In the genomic region with DNA sequence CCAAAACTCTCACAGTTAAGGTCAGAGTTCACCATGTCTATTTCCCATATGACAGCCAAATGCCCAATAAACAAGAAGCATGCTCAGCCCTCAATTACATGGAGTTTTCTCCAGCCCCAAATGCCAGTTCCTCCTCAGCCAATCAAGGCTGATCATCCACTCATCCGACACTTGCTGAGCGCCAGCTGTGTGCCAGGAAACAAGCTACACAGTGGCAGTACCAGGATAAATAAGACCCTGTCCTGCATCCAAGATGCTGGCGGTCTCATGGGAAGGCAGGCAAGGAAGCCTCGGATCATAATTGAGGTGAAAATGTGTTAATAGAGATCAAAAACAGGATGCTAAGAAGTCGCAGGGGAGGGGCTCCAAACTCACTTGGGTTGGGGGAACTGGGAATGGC, we compare ENCODE assay signal across 29 cellular contexts. TPM values are rescaled to one million over a fixed set of nuclear protein-coding genes. Genes with fewer than 3 reads are reported as not detected.
A peak's percentile ranks its signal among the peaks of the same experiment; 100 is the strongest.
DNase-seq lines count a peak whose midpoint lies in the region; ATAC-seq and TF ChIP-seq lines count a peak whose summit lies in the region.
"Had no signal": no experiment of that assay in that cellular context is flagged by ENCODE, and none has a peak within 500 bp of the region (broad histone marks: within the 10 kb centered on the region; RNA-seq: fewer than 3 reads in every experiment).

No MANE protein-coding gene starts in this region.

- TF ChIP-seq CTCF in upper lobe of left lung (IDR thresholded peaks at IDR 0.05), result no peak
- no peak for TF ChIP-seq CTCF in GM13977 (IDR thresholded peaks at IDR 0.05; ENCODE audit: extremely low read depth, insufficient read depth, missing control alignments)

- H3K36me3 ChIP-seq in upper lobe of left lung, result peaks cover 10 to 40% (median 21%) of the 10 kb centered on the region in 4 donors

- no peak for ATAC-seq in activated naive CD4-positive, alpha-beta T cell treated with anti-CD3 and anti-CD28 coated beads, Interleukin-2, amount 50 U/mL, for 72 hours
- ATAC-seq in memory B cell (ENCODE audit: low read depth) (no peak), upper lobe of left lung (ENCODE audit: low FRiP score in 2 of 2) (no peak), HG03039 (IDR thresholded peaks at IDR 0.05; ENCODE audit: unreplicated experiment) (no peak)
- ATAC-seq: body of pancreas; CD8-positive, alpha-beta T cell; mucosa of descending colon; T-cell; upper lobe of right lung had no signal

- H3K27ac Mint-ChIP-seq in activated naive CD4-positive, alpha-beta T cell treated with anti-CD3 and anti-CD28 coated beads, Interleukin-2, amount 50 U/mL, for 72 hours, result peak overlapping the region; percentile 56 to 100
- peak overlapping the region; percentile 88 for H3K27ac Mint-ChIP-seq in activated T-helper 2 cell treated with anti-CD3 and anti-CD28 coated beads, Interferon-gamma antibody, Interleukin-2, Interleukin-4, amounts not matched to agents 10 μg/mL and 5 μg/mL and 100 μg/mL, durations not matched to agents 14 hours and 24 hours and 36 hours
- H3K27ac Mint-ChIP-seq in memory B cell, result peak overlapping the region; percentile 89
- H3K27ac Mint-ChIP-seq: T-cell had no signal

- H3K4me3 Mint-ChIP-seq in activated T-helper 2 cell treated with anti-CD3 and anti-CD28 coated beads, Interferon-gamma antibody, Interleukin-2, Interleukin-4, amounts not matched to agents 10 μg/mL and 5 μg/mL and 100 μg/mL, durations not matched to agents 14 hours and 24 hours and 36 hours (ENCODE audit: low read depth), result no peak overlapping the region
- H3K4me3 Mint-ChIP-seq in memory B cell, result no peak overlapping the region
- H3K4me3 Mint-ChIP-seq: CD8-positive, alpha-beta T cell had no signal

- intact Hi-C loops in activated T-helper 2 cell treated with anti-CD3 and anti-CD28 coated beads, Interferon-gamma antibody, Interleukin-2, Interleukin-4, amounts not matched to agents 10 μg/mL and 5 μg/mL and 100 μg/mL, durations not matched to agents 14 hours and 24 hours and 36 hours (cut with micrococcal nuclease), result loop anchor here (5.0 kb wide), 1 partner anchor 399 kb away; a partner anchor contains a TSS

- no peak for DNase-seq in activated naive CD4-positive, alpha-beta T cell treated with anti-CD3 and anti-CD28 coated beads, Interleukin-2, amount 50 U/mL, for 72 hours (ENCODE audit: low spot score in 2 of 2)
- no peak for DNase-seq in activated naive CD4-positive, alpha-beta T cell (lab: John Stamatoyannopoulos, UW)
- DNase-seq in activated T-helper 2 cell treated with anti-CD3 and anti-CD28 coated beads, Interferon-gamma antibody, Interleukin-2, Interleukin-4, amounts not matched to agents 10 μg/mL and 5 μg/mL and 100 μg/mL, durations not matched to agents 14 hours and 24 hours and 36 hours (ENCODE audit: low spot score), result no peak
- DNase-seq in memory B cell (ENCODE audit: low spot score in 2 of 2), result no peak
- DNase-seq in upper lobe of left lung, result no peak
- no peak for DNase-seq in NCI-H2081 (lab: John Stamatoyannopoulos, UW)
- no peak for DNase-seq in GM13977 (ENCODE audit: low spot score)
- DNase-seq: activated CD4-positive, alpha-beta T cell treated with anti-CD3 and anti-CD28 coated beads for 1 hour; activated CD8-positive, alpha-beta memory T cell treated with anti-CD3 and anti-CD28 coated beads, Interleukin-2, amount 50 U/mL, for 4 hours; activated naive CD4-positive, alpha-beta T cell treated with anti-CD3 and anti-CD28 coated beads, Interleukin-2, amount 50 U/mL, for 16 hours; body of pancreas; CD8-positive, alpha-beta T cell; effector CD8-positive, alpha-beta T cell; GDM1; KG1; mucosa of descending colon; NCI-H1436; NCI-H526; SJCRH30; stimulated activated naive CD4-positive, alpha-beta T cell treated with Interleukin-2 at 50 U/mL for 16 hours; T-cell; upper lobe of right lung had no signal

- H3K27ac ChIP-seq in upper lobe of left lung, result peak overlapping the region in 3 of 4 donors; percentile 14 to 89 (median 80)
- H3K27ac ChIP-seq: body of pancreas, esophagus muscularis mucosa, SJCRH30 had no signal

- 84 to 85% methylated on average over 5 of the region's 5 CpGs for WGBS in upper lobe of left lung, 2 donors

- H3K4me1 Mint-ChIP-seq in activated T-helper 2 cell treated with anti-CD3 and anti-CD28 coated beads, Interferon-gamma antibody, Interleukin-2, Interleukin-4, amounts not matched to agents 10 μg/mL and 5 μg/mL and 100 μg/mL, durations not matched to agents 14 hours and 24 hours and 36 hours (ENCODE audit: low read depth), result peaks cover 64% of the 10 kb centered on the region
- H3K4me1 Mint-ChIP-seq in memory B cell, result peaks cover 39% of the 10 kb centered on the region

- no peak overlapping the region for H3K4me3 ChIP-seq in upper lobe of left lung
- H3K4me3 ChIP-seq: body of pancreas, esophagus muscularis mucosa, mucosa of descending colon, SJCRH30, smooth muscle cell, upper lobe of right lung had no signal

- no peak for TF ChIP-seq EP300 in upper lobe of left lung (IDR thresholded peaks at IDR 0.05)

- no peak for TF ChIP-seq POLR2A in upper lobe of left lung (IDR thresholded peaks at IDR 0.05)

- no peaks in the 10 kb centered on the region for H3K27me3 ChIP-seq in upper lobe of left lung
- H3K27me3 ChIP-seq: body of pancreas, esophagus muscularis mucosa, SJCRH30, upper lobe of right lung had no signal

- in situ Hi-C loops in GM13977 (cut with MboI; ENCODE audit: low pct_unique_long_range_greater_than_20kb, low sequenced_read_pairs, unreplicated experiment), result no loop called here

- H3K36me3 Mint-ChIP-seq in activated naive CD4-positive, alpha-beta T cell treated with anti-CD3 and anti-CD28 coated beads, Interleukin-2, amount 50 U/mL, for 72 hours, result peaks cover 29 to 57% of the 10 kb centered on the region in 2 donors
- H3K36me3 Mint-ChIP-seq in activated T-helper 2 cell treated with anti-CD3 and anti-CD28 coated beads, Interferon-gamma antibody, Interleukin-2, Interleukin-4, amounts not matched to agents 10 μg/mL and 5 μg/mL and 100 μg/mL, durations not matched to agents 14 hours and 24 hours and 36 hours (ENCODE audit: low read depth), result peaks cover 74% of the 10 kb centered on the region
- H3K36me3 Mint-ChIP-seq in memory B cell, result peaks cover 19% of the 10 kb centered on the region

- peaks cover 40 to 55% (median 51%) of the 10 kb centered on the region in 4 donors for H3K4me1 ChIP-seq in upper lobe of left lung
- H3K4me1 ChIP-seq: SJCRH30 had no signal

- H3K9me3 Mint-ChIP-seq in activated naive CD4-positive, alpha-beta T cell treated with anti-CD3 and anti-CD28 coated beads, Interleukin-2, amount 50 U/mL, for 72 hours, result no peaks in the 10 kb centered on the region
- no peaks in the 10 kb centered on the region for H3K9me3 Mint-ChIP-seq in activated T-helper 2 cell treated with anti-CD3 and anti-CD28 coated beads, Interferon-gamma antibody, Interleukin-2, Interleukin-4, amounts not matched to agents 10 μg/mL and 5 μg/mL and 100 μg/mL, durations not matched to agents 14 hours and 24 hours and 36 hours
- H3K9me3 Mint-ChIP-seq in memory B cell, result no peaks in the 10 kb centered on the region
- H3K9me3 Mint-ChIP-seq: CD8-positive, alpha-beta T cell; T-cell had no signal

- H3K9me3 ChIP-seq in upper lobe of left lung, result no peaks in the 10 kb centered on the region
- H3K9me3 ChIP-seq: body of pancreas, esophagus muscularis mucosa, mucosa of descending colon, SJCRH30, upper lobe of right lung had no signal

- no peaks in the 10 kb centered on the region for H3K27me3 Mint-ChIP-seq in activated T-helper 2 cell treated with anti-CD3 and anti-CD28 coated beads, Interferon-gamma antibody, Interleukin-2, Interleukin-4, amounts not matched to agents 10 μg/mL and 5 μg/mL and 100 μg/mL, durations not matched to agents 14 hours and 24 hours and 36 hours (ENCODE audit: low read depth)
- no peaks in the 10 kb centered on the region for H3K27me3 Mint-ChIP-seq in memory B cell
- H3K27me3 Mint-ChIP-seq: T-cell had no signal

RNA-seq across cellular contexts. Expression of a gene that starts 7.7 kb away (rescaled TPM):
- total RNA-seq in activated naive CD4-positive, alpha-beta T cell treated with anti-CD3 and anti-CD28 coated beads, Interleukin-2, amount 50 U/mL, for 72 hours, result 10 to 100 TPM; 44.7 to 54.9 TPM
- 65.7 and 67.8 TPM in 2 replicates for total RNA-seq in activated T-helper 2 cell treated with anti-CD3 and anti-CD28 coated beads, Interferon-gamma antibody, Interleukin-2, Interleukin-4, amounts not matched to agents 10 μg/mL and 5 μg/mL and 100 μg/mL, durations not matched to agents 14 hours and 24 hours and 36 hours
- 10 to 100 TPM; 34.1 to 94.2 (median 42.9) TPM for total RNA-seq in upper lobe of left lung

RNA-seq across cellular contexts. Expression of a gene that starts 35.9 kb away (rescaled TPM):
- total RNA-seq in activated naive CD4-positive, alpha-beta T cell treated with anti-CD3 and anti-CD28 coated beads, Interleukin-2, amount 50 U/mL, for 72 hours, result not detected
- not detected in 2 replicates for total RNA-seq in activated T-helper 2 cell treated with anti-CD3 and anti-CD28 coated beads, Interferon-gamma antibody, Interleukin-2, Interleukin-4, amounts not matched to agents 10 μg/mL and 5 μg/mL and 100 μg/mL, durations not matched to agents 14 hours and 24 hours and 36 hours
- total RNA-seq in upper lobe of left lung, result under 1 TPM in 2 of 6 donors, not detected in 4; 0.07 to 0.67 TPM
- total RNA-seq: body of pancreas; CD8-positive, alpha-beta T cell; chondrocyte; esophagus muscularis mucosa; lower leg skin; mucosa of descending colon; pulmonary artery endothelial cell; SJCRH30; smooth muscle cell; T-cell; upper lobe of right lung had no signal

RNA-seq across cellular contexts. Expression of a gene that starts 49.7 kb away (rescaled TPM):
- total RNA-seq in activated naive CD4-positive, alpha-beta T cell treated with anti-CD3 and anti-CD28 coated beads, Interleukin-2, amount 50 U/mL, for 72 hours, result not detected
- not detected in 2 replicates for total RNA-seq in activated T-helper 2 cell treated with anti-CD3 and anti-CD28 coated beads, Interferon-gamma antibody, Interleukin-2, Interleukin-4, amounts not matched to agents 10 μg/mL and 5 μg/mL and 100 μg/mL, durations not matched to agents 14 hours and 24 hours and 36 hours
- 1 to 10 TPM; 1.0 to 9.2 (median 3.0) TPM for total RNA-seq in upper lobe of left lung
- total RNA-seq: CD8-positive, alpha-beta T cell; frontal cortex; pulmonary artery endothelial cell had no signal

RNA-seq across cellular contexts. Expression of a gene that starts 53.7 kb away (rescaled TPM):
- total RNA-seq in activated naive CD4-positive, alpha-beta T cell treated with anti-CD3 and anti-CD28 coated beads, Interleukin-2, amount 50 U/mL, for 72 hours, result under 1 TPM in 1 of 2 donors, not detected in 1; 0.37 TPM
- not detected in 2 replicates for total RNA-seq in activated T-helper 2 cell treated with anti-CD3 and anti-CD28 coated beads, Interferon-gamma antibody, Interleukin-2, Interleukin-4, amounts not matched to agents 10 μg/mL and 5 μg/mL and 100 μg/mL, durations not matched to agents 14 hours and 24 hours and 36 hours
- under 1 TPM in 3 of 6 donors, not detected in 3; 0.20 to 0.89 (median 0.49) TPM for total RNA-seq in upper lobe of left lung
- total RNA-seq: CD8-positive, alpha-beta T cell; pulmonary artery endothelial cell; smooth muscle cell; T-cell; upper lobe of right lung had no signal
